In the genomic region with DNA sequence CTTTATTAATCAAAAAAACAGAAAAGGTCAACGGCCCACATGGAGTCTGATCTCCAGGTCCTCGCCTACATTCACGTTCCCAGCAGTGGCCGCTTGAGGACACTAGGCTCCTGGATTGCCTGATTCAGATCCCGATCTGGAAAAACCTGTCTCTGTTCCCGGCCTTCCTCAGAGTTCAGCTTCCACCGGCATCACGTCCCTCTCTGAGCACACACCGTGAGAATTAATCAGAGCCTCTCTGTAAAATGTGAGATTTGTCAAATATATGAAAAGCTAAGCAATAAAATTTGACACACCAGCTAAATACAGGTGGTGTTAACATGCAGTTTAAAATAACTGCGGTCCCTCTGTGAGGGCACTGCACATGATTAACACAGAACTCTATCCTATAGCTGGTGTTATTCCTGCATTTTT, we compare ENCODE assay signal across 1 cellular context.
A peak's percentile ranks its signal among the peaks of the same experiment; 100 is the strongest.
TF ChIP-seq lines count a peak whose summit lies in the region.

No MANE protein-coding gene starts in this region.

TF ChIP-seq in HepG2, 621 proteins besides CTCF, POLR2A, EP300 and RAD21 (continued from another document and continues in another):
- no peak for TF ChIP-seq ZNF484 (CRISPR knock-in tag; IDR thresholded peaks at IDR 0.05; ENCODE audit: borderline replicate concordance, low read depth)
- TF ChIP-seq ZFP1 (CRISPR knock-in tag; IDR thresholded peaks at IDR 0.05) = no peak
- TF ChIP-seq HMG20A (CRISPR knock-in tag; IDR thresholded peaks at IDR 0.05; ENCODE audit: borderline replicate concordance) = peak; percentile 38; the same call in 1 of the 2 replicates
- no peak for TF ChIP-seq NR1H2 (CRISPR knock-in tag; IDR thresholded peaks at IDR 0.05; ENCODE audit: borderline replicate concordance, low read depth)
- TF ChIP-seq ZNF264 (CRISPR knock-in tag; IDR thresholded peaks at IDR 0.05) = 0 out of 2 replicates have a peak, but pooled peaks have one; percentile 19
- TF ChIP-seq, protein P1, sequence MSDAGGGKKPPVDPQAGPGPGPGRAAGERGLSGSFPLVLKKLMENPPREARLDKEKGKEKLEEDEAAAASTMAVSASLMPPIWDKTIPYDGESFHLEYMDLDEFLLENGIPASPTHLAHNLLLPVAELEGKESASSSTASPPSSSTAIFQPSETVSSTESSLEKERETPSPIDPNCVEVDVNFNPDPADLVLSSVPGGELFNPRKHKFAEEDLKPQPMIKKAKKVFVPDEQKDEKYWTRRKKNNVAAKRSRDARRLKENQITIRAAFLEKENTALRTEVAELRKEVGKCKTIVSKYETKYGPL (CRISPR knock-in tag; IDR thresholded peaks at IDR 0.05) = no peak
- TF ChIP-seq ZNF678 (CRISPR knock-in tag; IDR thresholded peaks at IDR 0.05) = no peak
- no peak for TF ChIP-seq ZNF615 (CRISPR knock-in tag; IDR thresholded peaks at IDR 0.05; ENCODE audit: borderline replicate concordance)
- TF ChIP-seq, protein P2, sequence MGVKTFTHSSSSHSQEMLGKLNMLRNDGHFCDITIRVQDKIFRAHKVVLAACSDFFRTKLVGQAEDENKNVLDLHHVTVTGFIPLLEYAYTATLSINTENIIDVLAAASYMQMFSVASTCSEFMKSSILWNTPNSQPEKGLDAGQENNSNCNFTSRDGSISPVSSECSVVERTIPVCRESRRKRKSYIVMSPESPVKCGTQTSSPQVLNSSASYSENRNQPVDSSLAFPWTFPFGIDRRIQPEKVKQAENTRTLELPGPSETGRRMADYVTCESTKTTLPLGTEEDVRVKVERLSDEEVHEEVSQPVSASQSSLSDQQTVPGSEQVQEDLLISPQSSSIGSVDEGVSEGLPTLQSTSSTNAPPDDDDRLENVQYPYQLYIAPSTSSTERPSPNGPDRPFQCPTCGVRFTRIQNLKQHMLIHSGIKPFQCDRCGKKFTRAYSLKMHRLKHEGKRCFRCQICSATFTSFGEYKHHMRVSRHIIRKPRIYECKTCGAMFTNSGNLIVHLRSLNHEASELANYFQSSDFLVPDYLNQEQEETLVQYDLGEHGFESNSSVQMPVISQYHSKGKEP (CRISPR knock-in tag; IDR thresholded peaks at IDR 0.05) = no peak
- TF ChIP-seq FOXM1 (CRISPR knock-in tag; IDR thresholded peaks at IDR 0.05) = no peak
- TF ChIP-seq ATAD3A (CRISPR knock-in tag; IDR thresholded peaks at IDR 0.05) = no peak
- no peak for TF ChIP-seq ELF4 (CRISPR knock-in tag; IDR thresholded peaks at IDR 0.05; ENCODE audit: borderline replicate concordance)
- TF ChIP-seq ZNF44 (CRISPR knock-in tag; IDR thresholded peaks at IDR 0.05) = no peak
- no peak; the same call in 1 of the 2 replicates for TF ChIP-seq ZBTB21 (CRISPR knock-in tag; IDR thresholded peaks at IDR 0.05)
- TF ChIP-seq, protein P3, sequence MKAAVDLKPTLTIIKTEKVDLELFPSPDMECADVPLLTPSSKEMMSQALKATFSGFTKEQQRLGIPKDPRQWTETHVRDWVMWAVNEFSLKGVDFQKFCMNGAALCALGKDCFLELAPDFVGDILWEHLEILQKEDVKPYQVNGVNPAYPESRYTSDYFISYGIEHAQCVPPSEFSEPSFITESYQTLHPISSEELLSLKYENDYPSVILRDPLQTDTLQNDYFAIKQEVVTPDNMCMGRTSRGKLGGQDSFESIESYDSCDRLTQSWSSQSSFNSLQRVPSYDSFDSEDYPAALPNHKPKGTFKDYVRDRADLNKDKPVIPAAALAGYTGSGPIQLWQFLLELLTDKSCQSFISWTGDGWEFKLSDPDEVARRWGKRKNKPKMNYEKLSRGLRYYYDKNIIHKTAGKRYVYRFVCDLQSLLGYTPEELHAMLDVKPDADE (CRISPR knock-in tag; IDR thresholded peaks at IDR 0.05) = no peak
- TF ChIP-seq, protein P4, sequence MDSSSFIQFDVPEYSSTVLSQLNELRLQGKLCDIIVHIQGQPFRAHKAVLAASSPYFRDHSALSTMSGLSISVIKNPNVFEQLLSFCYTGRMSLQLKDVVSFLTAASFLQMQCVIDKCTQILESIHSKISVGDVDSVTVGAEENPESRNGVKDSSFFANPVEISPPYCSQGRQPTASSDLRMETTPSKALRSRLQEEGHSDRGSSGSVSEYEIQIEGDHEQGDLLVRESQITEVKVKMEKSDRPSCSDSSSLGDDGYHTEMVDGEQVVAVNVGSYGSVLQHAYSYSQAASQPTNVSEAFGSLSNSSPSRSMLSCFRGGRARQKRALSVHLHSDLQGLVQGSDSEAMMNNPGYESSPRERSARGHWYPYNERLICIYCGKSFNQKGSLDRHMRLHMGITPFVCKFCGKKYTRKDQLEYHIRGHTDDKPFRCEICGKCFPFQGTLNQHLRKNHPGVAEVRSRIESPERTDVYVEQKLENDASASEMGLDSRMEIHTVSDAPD (CRISPR knock-in tag; IDR thresholded peaks at IDR 0.05) = no peak
- no peak for TF ChIP-seq MED13 (CRISPR knock-in tag; IDR thresholded peaks at IDR 0.05)
- no peak for TF ChIP-seq HNRNPUL1 (IDR thresholded peaks at IDR 0.05; ENCODE audit: low read depth, low read length)
- no peak for TF ChIP-seq PAWR (CRISPR knock-in tag; IDR thresholded peaks at IDR 0.05; ENCODE audit: borderline replicate concordance)
- no peak for TF ChIP-seq ZNF12 (CRISPR knock-in tag; IDR thresholded peaks at IDR 0.05)
- peak; percentile 62; the same call in 1 of the 2 replicates for TF ChIP-seq KMT2A (CRISPR knock-in tag; IDR thresholded peaks at IDR 0.05)
- no peak for TF ChIP-seq ZNF510 (CRISPR knock-in tag; IDR thresholded peaks at IDR 0.05; ENCODE audit: low read depth)
- peak; percentile 56; the same call in 1 of the 2 replicates for TF ChIP-seq ETV5 (CRISPR knock-in tag; IDR thresholded peaks at IDR 0.05; ENCODE audit: borderline replicate concordance)
- no peak for TF ChIP-seq IKZF4 (CRISPR knock-in tag; IDR thresholded peaks at IDR 0.05; ENCODE audit: borderline replicate concordance, low read depth, not compliant biosample characterization)
- no peak for TF ChIP-seq CC2D1A (CRISPR knock-in tag; IDR thresholded peaks at IDR 0.05)
- no peak for TF ChIP-seq SRF (IDR thresholded peaks at IDR 0.05; ENCODE audit: low read depth, low read length)
- TF ChIP-seq, protein P5, sequence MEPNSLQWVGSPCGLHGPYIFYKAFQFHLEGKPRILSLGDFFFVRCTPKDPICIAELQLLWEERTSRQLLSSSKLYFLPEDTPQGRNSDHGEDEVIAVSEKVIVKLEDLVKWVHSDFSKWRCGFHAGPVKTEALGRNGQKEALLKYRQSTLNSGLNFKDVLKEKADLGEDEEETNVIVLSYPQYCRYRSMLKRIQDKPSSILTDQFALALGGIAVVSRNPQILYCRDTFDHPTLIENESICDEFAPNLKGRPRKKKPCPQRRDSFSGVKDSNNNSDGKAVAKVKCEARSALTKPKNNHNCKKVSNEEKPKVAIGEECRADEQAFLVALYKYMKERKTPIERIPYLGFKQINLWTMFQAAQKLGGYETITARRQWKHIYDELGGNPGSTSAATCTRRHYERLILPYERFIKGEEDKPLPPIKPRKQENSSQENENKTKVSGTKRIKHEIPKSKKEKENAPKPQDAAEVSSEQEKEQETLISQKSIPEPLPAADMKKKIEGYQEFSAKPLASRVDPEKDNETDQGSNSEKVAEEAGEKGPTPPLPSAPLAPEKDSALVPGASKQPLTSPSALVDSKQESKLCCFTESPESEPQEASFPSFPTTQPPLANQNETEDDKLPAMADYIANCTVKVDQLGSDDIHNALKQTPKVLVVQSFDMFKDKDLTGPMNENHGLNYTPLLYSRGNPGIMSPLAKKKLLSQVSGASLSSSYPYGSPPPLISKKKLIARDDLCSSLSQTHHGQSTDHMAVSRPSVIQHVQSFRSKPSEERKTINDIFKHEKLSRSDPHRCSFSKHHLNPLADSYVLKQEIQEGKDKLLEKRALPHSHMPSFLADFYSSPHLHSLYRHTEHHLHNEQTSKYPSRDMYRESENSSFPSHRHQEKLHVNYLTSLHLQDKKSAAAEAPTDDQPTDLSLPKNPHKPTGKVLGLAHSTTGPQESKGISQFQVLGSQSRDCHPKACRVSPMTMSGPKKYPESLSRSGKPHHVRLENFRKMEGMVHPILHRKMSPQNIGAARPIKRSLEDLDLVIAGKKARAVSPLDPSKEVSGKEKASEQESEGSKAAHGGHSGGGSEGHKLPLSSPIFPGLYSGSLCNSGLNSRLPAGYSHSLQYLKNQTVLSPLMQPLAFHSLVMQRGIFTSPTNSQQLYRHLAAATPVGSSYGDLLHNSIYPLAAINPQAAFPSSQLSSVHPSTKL (CRISPR knock-in tag; IDR thresholded peaks at IDR 0.05) = peak; percentile 59
- no peak for TF ChIP-seq ZSCAN25 (CRISPR knock-in tag; IDR thresholded peaks at IDR 0.05)
- TF ChIP-seq, protein P6, sequence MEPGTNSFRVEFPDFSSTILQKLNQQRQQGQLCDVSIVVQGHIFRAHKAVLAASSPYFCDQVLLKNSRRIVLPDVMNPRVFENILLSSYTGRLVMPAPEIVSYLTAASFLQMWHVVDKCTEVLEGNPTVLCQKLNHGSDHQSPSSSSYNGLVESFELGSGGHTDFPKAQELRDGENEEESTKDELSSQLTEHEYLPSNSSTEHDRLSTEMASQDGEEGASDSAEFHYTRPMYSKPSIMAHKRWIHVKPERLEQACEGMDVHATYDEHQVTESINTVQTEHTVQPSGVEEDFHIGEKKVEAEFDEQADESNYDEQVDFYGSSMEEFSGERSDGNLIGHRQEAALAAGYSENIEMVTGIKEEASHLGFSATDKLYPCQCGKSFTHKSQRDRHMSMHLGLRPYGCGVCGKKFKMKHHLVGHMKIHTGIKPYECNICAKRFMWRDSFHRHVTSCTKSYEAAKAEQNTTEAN (CRISPR knock-in tag; conservative IDR thresholded peaks at IDR 0.05) = 0 out of 2 replicates have a peak, but pooled peaks have one; percentile 27
- TF ChIP-seq ZNF891 (CRISPR knock-in tag; IDR thresholded peaks at IDR 0.05) = no peak
- no peak for TF ChIP-seq ZNF674 (CRISPR knock-in tag; IDR thresholded peaks at IDR 0.05; ENCODE audit: low read depth)
- TF ChIP-seq, protein P7, sequence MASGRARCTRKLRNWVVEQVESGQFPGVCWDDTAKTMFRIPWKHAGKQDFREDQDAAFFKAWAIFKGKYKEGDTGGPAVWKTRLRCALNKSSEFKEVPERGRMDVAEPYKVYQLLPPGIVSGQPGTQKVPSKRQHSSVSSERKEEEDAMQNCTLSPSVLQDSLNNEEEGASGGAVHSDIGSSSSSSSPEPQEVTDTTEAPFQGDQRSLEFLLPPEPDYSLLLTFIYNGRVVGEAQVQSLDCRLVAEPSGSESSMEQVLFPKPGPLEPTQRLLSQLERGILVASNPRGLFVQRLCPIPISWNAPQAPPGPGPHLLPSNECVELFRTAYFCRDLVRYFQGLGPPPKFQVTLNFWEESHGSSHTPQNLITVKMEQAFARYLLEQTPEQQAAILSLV (CRISPR knock-in tag; IDR thresholded peaks at IDR 0.05; ENCODE audit: borderline replicate concordance) = no peak
- TF ChIP-seq, protein P8, sequence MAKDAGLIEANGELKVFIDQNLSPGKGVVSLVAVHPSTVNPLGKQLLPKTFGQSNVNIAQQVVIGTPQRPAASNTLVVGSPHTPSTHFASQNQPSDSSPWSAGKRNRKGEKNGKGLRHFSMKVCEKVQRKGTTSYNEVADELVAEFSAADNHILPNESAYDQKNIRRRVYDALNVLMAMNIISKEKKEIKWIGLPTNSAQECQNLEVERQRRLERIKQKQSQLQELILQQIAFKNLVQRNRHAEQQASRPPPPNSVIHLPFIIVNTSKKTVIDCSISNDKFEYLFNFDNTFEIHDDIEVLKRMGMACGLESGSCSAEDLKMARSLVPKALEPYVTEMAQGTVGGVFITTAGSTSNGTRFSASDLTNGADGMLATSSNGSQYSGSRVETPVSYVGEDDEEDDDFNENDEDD (CRISPR knock-in tag; IDR thresholded peaks at IDR 0.05; ENCODE audit: borderline replicate concordance) = no peak
- TF ChIP-seq ZNF792 (CRISPR knock-in tag; IDR thresholded peaks at IDR 0.05) = no peak; the same call in 1 of the 2 replicates
- TF ChIP-seq, protein P9, sequence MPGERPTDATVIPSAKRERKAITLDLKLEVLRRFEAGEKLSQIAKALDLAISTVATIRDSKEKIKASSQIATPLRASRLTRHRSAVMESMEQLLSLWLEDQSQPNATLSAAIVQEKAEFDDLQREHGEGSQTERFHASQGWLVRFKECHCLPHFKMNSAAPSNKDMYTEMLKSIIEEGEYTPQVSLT (CRISPR knock-in tag; IDR thresholded peaks at IDR 0.05; ENCODE audit: borderline replicate concordance, low read depth) = 0 out of 2 replicates have a peak, but pooled peaks have one; percentile 21
- TF ChIP-seq ZNF768 (CRISPR knock-in tag; IDR thresholded peaks at IDR 0.05) = peak; percentile 92
- TF ChIP-seq, protein P10, sequence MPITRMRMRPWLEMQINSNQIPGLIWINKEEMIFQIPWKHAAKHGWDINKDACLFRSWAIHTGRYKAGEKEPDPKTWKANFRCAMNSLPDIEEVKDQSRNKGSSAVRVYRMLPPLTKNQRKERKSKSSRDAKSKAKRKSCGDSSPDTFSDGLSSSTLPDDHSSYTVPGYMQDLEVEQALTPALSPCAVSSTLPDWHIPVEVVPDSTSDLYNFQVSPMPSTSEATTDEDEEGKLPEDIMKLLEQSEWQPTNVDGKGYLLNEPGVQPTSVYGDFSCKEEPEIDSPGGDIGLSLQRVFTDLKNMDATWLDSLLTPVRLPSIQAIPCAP (CRISPR knock-in tag; IDR thresholded peaks at IDR 0.05; ENCODE audit: low read depth) = no peak
- TF ChIP-seq, protein P11, sequence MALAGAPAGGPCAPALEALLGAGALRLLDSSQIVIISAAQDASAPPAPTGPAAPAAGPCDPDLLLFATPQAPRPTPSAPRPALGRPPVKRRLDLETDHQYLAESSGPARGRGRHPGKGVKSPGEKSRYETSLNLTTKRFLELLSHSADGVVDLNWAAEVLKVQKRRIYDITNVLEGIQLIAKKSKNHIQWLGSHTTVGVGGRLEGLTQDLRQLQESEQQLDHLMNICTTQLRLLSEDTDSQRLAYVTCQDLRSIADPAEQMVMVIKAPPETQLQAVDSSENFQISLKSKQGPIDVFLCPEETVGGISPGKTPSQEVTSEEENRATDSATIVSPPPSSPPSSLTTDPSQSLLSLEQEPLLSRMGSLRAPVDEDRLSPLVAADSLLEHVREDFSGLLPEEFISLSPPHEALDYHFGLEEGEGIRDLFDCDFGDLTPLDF (CRISPR knock-in tag; IDR thresholded peaks at IDR 0.05) = no peak
- no peak for TF ChIP-seq DNMT1 (CRISPR knock-in tag; IDR thresholded peaks at IDR 0.05)
- TF ChIP-seq BCL6 (CRISPR knock-in tag; IDR thresholded peaks at IDR 0.05) = peak; percentile 44; the same call in 1 of the 2 replicates
- TF ChIP-seq ZIK1 (CRISPR knock-in tag; IDR thresholded peaks at IDR 0.05; ENCODE audit: borderline replicate concordance, low read depth) = no peak
- TF ChIP-seq, protein P12, sequence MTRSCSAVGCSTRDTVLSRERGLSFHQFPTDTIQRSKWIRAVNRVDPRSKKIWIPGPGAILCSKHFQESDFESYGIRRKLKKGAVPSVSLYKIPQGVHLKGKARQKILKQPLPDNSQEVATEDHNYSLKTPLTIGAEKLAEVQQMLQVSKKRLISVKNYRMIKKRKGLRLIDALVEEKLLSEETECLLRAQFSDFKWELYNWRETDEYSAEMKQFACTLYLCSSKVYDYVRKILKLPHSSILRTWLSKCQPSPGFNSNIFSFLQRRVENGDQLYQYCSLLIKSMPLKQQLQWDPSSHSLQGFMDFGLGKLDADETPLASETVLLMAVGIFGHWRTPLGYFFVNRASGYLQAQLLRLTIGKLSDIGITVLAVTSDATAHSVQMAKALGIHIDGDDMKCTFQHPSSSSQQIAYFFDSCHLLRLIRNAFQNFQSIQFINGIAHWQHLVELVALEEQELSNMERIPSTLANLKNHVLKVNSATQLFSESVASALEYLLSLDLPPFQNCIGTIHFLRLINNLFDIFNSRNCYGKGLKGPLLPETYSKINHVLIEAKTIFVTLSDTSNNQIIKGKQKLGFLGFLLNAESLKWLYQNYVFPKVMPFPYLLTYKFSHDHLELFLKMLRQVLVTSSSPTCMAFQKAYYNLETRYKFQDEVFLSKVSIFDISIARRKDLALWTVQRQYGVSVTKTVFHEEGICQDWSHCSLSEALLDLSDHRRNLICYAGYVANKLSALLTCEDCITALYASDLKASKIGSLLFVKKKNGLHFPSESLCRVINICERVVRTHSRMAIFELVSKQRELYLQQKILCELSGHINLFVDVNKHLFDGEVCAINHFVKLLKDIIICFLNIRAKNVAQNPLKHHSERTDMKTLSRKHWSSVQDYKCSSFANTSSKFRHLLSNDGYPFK (CRISPR knock-in tag; IDR thresholded peaks at IDR 0.05; ENCODE audit: borderline replicate concordance) = no peak
- no peak for TF ChIP-seq CBX1 (IDR thresholded peaks at IDR 0.05; ENCODE audit: low read depth)
- no peak for TF ChIP-seq ZFP36L2 (CRISPR knock-in tag; IDR thresholded peaks at IDR 0.05)
